Comparison of ENCODE assay signal across 8 cellular contexts in the genomic region with DNA sequence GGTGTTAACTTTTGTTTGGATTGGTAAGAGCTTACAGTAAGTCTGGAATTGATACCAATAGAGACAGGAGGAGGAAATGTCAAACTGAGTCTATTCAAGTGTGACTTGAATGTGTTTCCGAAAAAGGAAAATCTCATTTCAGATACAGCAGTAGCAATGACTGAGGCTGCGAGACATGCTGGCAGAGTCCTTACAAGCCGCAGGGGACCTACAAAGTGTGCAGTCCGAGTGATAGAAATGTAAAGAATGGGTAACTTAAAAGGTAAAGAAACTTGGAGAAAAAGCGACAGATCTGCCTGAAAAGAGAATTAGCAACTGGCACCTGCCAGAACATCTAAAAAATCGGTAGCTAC. TPM values are rescaled to one million over a fixed set of nuclear protein-coding genes. Genes with fewer than 3 reads are reported as not detected.
A peak's percentile ranks its signal among the peaks of the same experiment; 100 is the strongest.
DNase-seq lines count a peak whose midpoint lies in the region; ATAC-seq and TF ChIP-seq lines count a peak whose summit lies in the region.

No MANE protein-coding gene starts in this region.

- intact Hi-C loops in heart left ventricle (cut with DNase I), result no loop called here
- intact Hi-C loops in cardiac septum (cut with DNase I), result no loop called here

- H3K4me3 ChIP-seq in heart left ventricle, result peak overlapping the region; percentile 50 to 91 (median 75)
- peak overlapping the region; percentile 95 for H3K4me3 ChIP-seq in OCI-LY3 (ENCODE audit: low read length)
- peak overlapping the region; percentile 95 for H3K4me3 ChIP-seq in urinary bladder (ENCODE audit: low read depth, low read length)

- H3K9me3 ChIP-seq in heart left ventricle, result no peaks in the 10 kb centered on the region
- H3K9me3 ChIP-seq in OCI-LY3 (ENCODE audit: insufficient read depth, low read length), result no peaks in the 10 kb centered on the region

- H3K27me3 ChIP-seq in heart left ventricle, result no peaks in the 10 kb centered on the region
- no peaks in the 10 kb centered on the region for H3K27me3 ChIP-seq in OCI-LY3 (ENCODE audit: low read depth, low read length)

- H4K20me1 ChIP-seq in OCI-LY3 (ENCODE audit: insufficient read depth, low read length), result no peaks in the 10 kb centered on the region

- H2AFZ ChIP-seq in OCI-LY3 (ENCODE audit: low read depth, low read length), result peak overlapping the region; percentile 95

- peaks cover 19% of the 10 kb centered on the region for H3K79me2 ChIP-seq in OCI-LY3 (ENCODE audit: low read length)

- H3K9ac ChIP-seq in OCI-LY3 (ENCODE audit: low read length), result peak overlapping the region; percentile 91

- DNase-seq in heart left ventricle, result no peak
- DNase-seq in cardiac septum (ENCODE audit: low spot score), result no peak
- peak; percentile 7 for DNase-seq in cerebellum (ENCODE audit: low spot score)
- peak; percentile 28 for DNase-seq in medulla oblongata (ENCODE audit: extremely low spot score)
- DNase-seq in NCI-H526 treated with DMSO at 0.1 percent for 48 hours (lab: John Stamatoyannopoulos, UW), result no peak

- TF ChIP-seq CTCF in heart left ventricle (IDR thresholded peaks at IDR 0.05), result no peak
- TF ChIP-seq CTCF in OCI-LY3 (IDR thresholded peaks at IDR 0.05; ENCODE audit: low read depth, low read length), result no peak

- H3K27ac ChIP-seq in heart left ventricle, result peak overlapping the region in 11 of 12 donors; percentile 19 to 89 (median 72)
- H3K27ac ChIP-seq in OCI-LY3 (ENCODE audit: low read length), result peak overlapping the region; percentile 78
- no peak overlapping the region for H3K27ac ChIP-seq in urinary bladder (ENCODE audit: low read depth)

- peak in 2 of 4 donors; percentile 7 to 26 for ATAC-seq in heart left ventricle
- ATAC-seq in HG02798 (IDR thresholded peaks at IDR 0.05; ENCODE audit: poor library complexity, unreplicated experiment), result peak; percentile 33

- H3K4me2 ChIP-seq in OCI-LY3 (ENCODE audit: low read length), result peak overlapping the region; percentile 69

- peaks cover 0 to 15% (median 11%) of the 10 kb centered on the region in 12 donors for H3K4me1 ChIP-seq in heart left ventricle
- peaks cover 7% of the 10 kb centered on the region for H3K4me1 ChIP-seq in OCI-LY3 (ENCODE audit: low read length)
- H3K4me1 ChIP-seq in urinary bladder (ENCODE audit: insufficient read depth), result no peaks in the 10 kb centered on the region

- no peak for TF ChIP-seq POLR2A in heart left ventricle (IDR thresholded peaks at IDR 0.05)

- WGBS in heart left ventricle, 4 donors, result 0 to 2% (median 0%) methylated on average over 6 of the region's 6 CpGs
- under 1% methylated on average over 6 of the region's 6 CpGs for WGBS in urinary bladder

- peaks cover 0 to 32% (median 28%) of the 10 kb centered on the region in 9 donors for H3K36me3 ChIP-seq in heart left ventricle
- no peaks in the 10 kb centered on the region for H3K36me3 ChIP-seq in OCI-LY3 (replicated peaks; ENCODE audit: low read depth, low read length)
- H3K36me3 ChIP-seq in urinary bladder (ENCODE audit: insufficient read depth), result peaks cover 2% of the 10 kb centered on the region

RNA-seq across cellular contexts. Expression of a gene that starts 0.4 kb away (rescaled TPM):
- total RNA-seq in heart left ventricle (1 to 10 TPM; 5.1 to 8.4 (median 7.5) TPM), cardiac septum (7.5 TPM), cerebellum (31.0 TPM), urinary bladder (39.2 TPM)
- polyA plus RNA-seq in heart left ventricle (1 to 10 TPM; 4.1 to 4.4 TPM), urinary bladder (9.1 TPM)

Comparison
In these comparisons a context has a peak if more than half of its experiments do, and no peak if none do; other contexts are left out.
1. DNase-seq: peak in cerebellum (single experiment) and medulla oblongata (single experiment); none in heart left ventricle (0 of 5), cardiac septum (single experiment) and NCI-H526 treated with DMSO at 0.1 percent for 48 hours (single experiment).
2. Peak in every context shown above with its lines, with median percentiles within 50 percentile points of each other: H3K4me3 ChIP-seq.